Comparison of ENCODE assay signal across 13 cellular contexts in the genomic region with DNA sequence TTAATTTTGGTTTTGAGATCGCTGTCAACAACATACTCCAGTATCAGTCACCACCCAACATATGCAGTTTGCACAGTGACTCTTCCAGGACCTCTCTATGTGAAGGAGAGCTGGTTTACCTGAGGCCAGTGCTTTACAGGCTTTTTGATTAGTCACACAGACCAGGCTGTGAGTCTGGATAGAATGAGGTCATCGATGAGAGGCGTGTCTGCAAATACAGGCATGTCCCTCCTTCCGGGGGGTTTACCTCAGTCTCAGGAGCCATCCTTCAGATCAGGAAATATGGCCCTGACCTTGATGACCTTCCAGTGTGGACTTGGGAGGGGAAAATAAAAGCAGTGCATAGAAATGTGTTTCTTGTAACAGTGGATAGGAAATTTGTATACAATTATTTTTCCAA. TPM values are rescaled to one million over a fixed set of nuclear protein-coding genes. Genes with fewer than 3 reads are reported as not detected.
DNase-seq lines count a peak whose midpoint lies in the region; ATAC-seq and TF ChIP-seq lines count a peak whose summit lies in the region.
"Had no signal": no experiment of that assay in that cellular context is flagged by ENCODE, and none has a peak within 500 bp of the region (broad histone marks: within the 10 kb centered on the region; RNA-seq: fewer than 3 reads in every experiment).

No MANE protein-coding gene starts in this region.

- H3K4me3 ChIP-seq in Caco-2 (ENCODE audit: low read depth, low read length) (no peak overlapping the region), SJCRH30 (no peak overlapping the region), aorta (ENCODE audit: low read length in 2 of 2) (no peak overlapping the region)

- CTCF ChIA-PET in Caco-2 (lab: Charles Lee) = interaction anchor here (1.4 kb wide), 1 partner anchor 171 kb away, joined by 3 read pairs; no protein-coding TSS in a partner anchor

- H3K36me3 ChIP-seq in Caco-2 (ENCODE audit: control insufficient read depth, insufficient read depth, low read length) = no peaks in the 10 kb centered on the region
- H3K36me3 ChIP-seq in SJCRH30 = no peaks in the 10 kb centered on the region
- no peaks in the 10 kb centered on the region for H3K36me3 ChIP-seq in aorta (ENCODE audit: control insufficient read depth in 1 of 2, insufficient read depth in 2 of 2, low read length in 1 of 2)

- H3K27ac ChIP-seq in SJCRH30 (peak overlapping the region; percentile 20; the same call in 1 of the 2 replicates), aorta (ENCODE audit: low read depth in 1 of 2, low read length in 2 of 2) (no peak overlapping the region)

- H3K4me3 Mint-ChIP-seq in Caco-2 (ENCODE audit: unreplicated experiment) = no peak overlapping the region
- H3K4me3 Mint-ChIP-seq: activated CD4-positive, alpha-beta T cell treated with anti-CD3 and anti-CD28 coated beads, Interleukin-2, amount 10 ng/mL, durations not matched to agents 7 days and 5 days had no signal

- peaks cover 42% of the 10 kb centered on the region for H3K4me1 Mint-ChIP-seq in Caco-2 (ENCODE audit: low read depth, unreplicated experiment)
- H3K4me1 Mint-ChIP-seq: activated CD4-positive, alpha-beta T cell treated with anti-CD3 and anti-CD28 coated beads, Interleukin-2, amount 10 ng/mL, durations not matched to agents 7 days and 5 days; naive B cell had no signal

- H3K4me1 ChIP-seq in Caco-2 (peaks cover 17% of the 10 kb centered on the region), SJCRH30 (peaks cover 12% of the 10 kb centered on the region), aorta (ENCODE audit: control insufficient read depth in 1 of 2, insufficient read depth in 2 of 2, low read length in 2 of 2) (no peaks in the 10 kb centered on the region)

- no peaks in the 10 kb centered on the region for H3K36me3 Mint-ChIP-seq in Caco-2 (ENCODE audit: insufficient read depth, unreplicated experiment)
- H3K36me3 Mint-ChIP-seq: naive B cell had no signal

- peak overlapping the region; percentile 17 for H3K27ac Mint-ChIP-seq in Caco-2 (ENCODE audit: unreplicated experiment)
- H3K27ac Mint-ChIP-seq: activated CD4-positive, alpha-beta T cell treated with anti-CD3 and anti-CD28 coated beads, Interleukin-2, amount 10 ng/mL, durations not matched to agents 7 days and 5 days; naive B cell had no signal

- no peaks in the 10 kb centered on the region for H3K9me3 ChIP-seq in Caco-2
- H3K9me3 ChIP-seq in SJCRH30 (replicated peaks) = no peaks in the 10 kb centered on the region; the same call in 1 of the 2 replicates
- H3K9me3 ChIP-seq in aorta (ENCODE audit: control insufficient read depth, low read length) = no peaks in the 10 kb centered on the region

- no TSS peak for BruUV-seq in Caco-2 (replicated peaks; lab: Mats Ljungman, UMichigan)

- WGBS in aorta, 2 donors = 94 to 97% methylated on average over 4 of the region's 4 CpGs

- POLR2A ChIA-PET in Caco-2 (lab: Charles Lee) = no interaction called here

- intact Hi-C loops in Caco-2 (cut with micrococcal nuclease; ENCODE audit: unreplicated experiment) (no loop called here), aorta (cut with DNase I) (no loop called here)

- peaks cover 10% of the 10 kb centered on the region for H3K27me3 Mint-ChIP-seq in Caco-2 (ENCODE audit: insufficient read depth, unreplicated experiment)

- no peak for ATAC-seq in HG02981 (IDR thresholded peaks at IDR 0.05; ENCODE audit: unreplicated experiment)
- no peak for ATAC-seq in aorta (ENCODE audit: low FRiP score)

- H3K27me3 ChIP-seq in Caco-2 (replicated peaks; ENCODE audit: control insufficient read depth, insufficient read depth, low read length) (no peaks in the 10 kb centered on the region), SJCRH30 (no peaks in the 10 kb centered on the region), aorta (ENCODE audit: control insufficient read depth in 1 of 2, insufficient read depth in 2 of 2, low read length in 1 of 2) (no peaks in the 10 kb centered on the region)

- peak; percentile 33 to 55 for DNase-seq in Caco-2
- DNase-seq in HCEC 1CT = peak; percentile 23
- DNase-seq in SJCRH30 = peak; percentile 63 to 71
- DNase-seq in iris pigment epithelial cell (ENCODE audit: low read depth) = peak; percentile 62
- DNase-seq in aorta = no peak
- no peak for DNase-seq in occipital lobe (lab: John Stamatoyannopoulos, UW)
- no peak for DNase-seq in nucleus accumbens (lab: John Stamatoyannopoulos, UW)
- DNase-seq: activated CD4-positive, alpha-beta T cell treated with anti-CD3 and anti-CD28 coated beads, Interleukin-2, amount 10 ng/mL, durations not matched to agents 7 days and 5 days; activated gamma-delta T cell treated with Interleukin-2 at 50 U/mL for 16 hours; COR-L47; naive B cell; NCI-H2171 treated with DMSO at 0.1 percent for 48 hours had no signal

- peaks cover 14% of the 10 kb centered on the region for H3K9me3 Mint-ChIP-seq in Caco-2 (ENCODE audit: unreplicated experiment)
- H3K9me3 Mint-ChIP-seq: activated CD4-positive, alpha-beta T cell treated with anti-CD3 and anti-CD28 coated beads, Interleukin-2, amount 10 ng/mL, durations not matched to agents 7 days and 5 days had no signal

- no peak for TF ChIP-seq CTCF in Caco-2 (IDR thresholded peaks at IDR 0.05; ENCODE audit: insufficient read depth in 1 of 2, low read depth in 1 of 2, low read length in 1 of 2, severe bottlenecking in 1 of 2, unreplicated experiment in 1 of 2)

RNA-seq across cellular contexts. Expression of gene KBTBD12, which starts 46.9 kb away (rescaled TPM):
- total RNA-seq in Caco-2 (2022) (not detected in 2 replicates), aorta (1 to 10 TPM; 4.5 to 7.6 TPM), occipital lobe (3.4 TPM)
- total RNA-seq in SJCRH30 (2014; rRNA removed; shearing (Covaris generic)) = not detected in 2 replicates
- 1 to 10 TPM in 1 of 2 donors, under 1 TPM in 1; 0.28 to 4.1 TPM for polyA plus RNA-seq in aorta
- total RNA-seq: activated CD4-positive, alpha-beta T cell treated with anti-CD3 and anti-CD28 coated beads, Interleukin-2, amount 10 ng/mL, durations not matched to agents 7 days and 5 days had no signal

Comparison
In these comparisons a context has a peak if more than half of its experiments do, and no peak if none do; other contexts are left out.
1. DNase-seq: peak in Caco-2 (2 of 2), HCEC 1CT (single experiment), SJCRH30 (2 of 2) and iris pigment epithelial cell (single experiment); none in aorta (0 of 2), occipital lobe (single experiment) and nucleus accumbens (0 of 56).